13 cellular contexts compared by ENCODE assay signal in genomic region chr3:114436182-114436581, GRCh38.
"Had no signal": no experiment of that assay in that cellular context is flagged by ENCODE, and none has a peak within 500 bp of the region (broad histone marks: within the 10 kb centered on the region; RNA-seq: fewer than 3 reads in every experiment).

No MANE protein-coding gene starts in this region.

- DNase-seq: activated CD4-positive, CD25-positive, alpha-beta regulatory T cell treated with anti-CD3 and anti-CD28 coated beads, Interleukin-2, amount 50 U/mL, for 72 hours; activated naive CD4-positive, alpha-beta T cell treated with Interleukin-2 at 50 U/mL for 16 hours; anterior cingulate cortex; erythroblast; left colon; lower lobe of right lung; right lobe of liver; stimulated activated CD4-positive, alpha-beta T cell treated with anti-CD3 and anti-CD28 coated beads, Interleukin-1b, Interleukin-23, amount 100 ng/mL, for 48 hours; thyroid gland had no signal

- H3K4me3 Mint-ChIP-seq: neural progenitor cell; stimulated activated effector memory CD8-positive, alpha-beta T cell treated with anti-CD3 and anti-CD28 coated beads, Interleukin-12 subunit alpha, Interleukin-12 subunit beta, amount 100 ng/mL, for 72 hours; T-helper 2 cell treated with Interferon-gamma antibody and Interleukin-4, amounts not matched to agents 5 μg/mL and 100 μg/mL, for 36 hours had no signal

- H3K4me2 ChIP-seq: neural progenitor cell had no signal

- H3K4me3 ChIP-seq: gastroesophageal sphincter, lower lobe of right lung, neural progenitor cell, right lobe of liver, thyroid gland had no signal

- H3K9me3 Mint-ChIP-seq: neural progenitor cell; stimulated activated effector memory CD8-positive, alpha-beta T cell treated with anti-CD3 and anti-CD28 coated beads, Interleukin-12 subunit alpha, Interleukin-12 subunit beta, amount 100 ng/mL, for 72 hours; T-helper 2 cell treated with Interferon-gamma antibody and Interleukin-4, amounts not matched to agents 5 μg/mL and 100 μg/mL, for 36 hours had no signal

- H3K27ac ChIP-seq: gastroesophageal sphincter, lower lobe of right lung, neural progenitor cell, right lobe of liver, thyroid gland had no signal

- H3K27me3 ChIP-seq: gastroesophageal sphincter, neural progenitor cell, right lobe of liver, thyroid gland had no signal

- H2AFZ ChIP-seq: neural progenitor cell had no signal

- H3K4me1 ChIP-seq: lower lobe of right lung, right lobe of liver had no signal

- H3K36me3 ChIP-seq: gastroesophageal sphincter, lower lobe of right lung, neural progenitor cell, right lobe of liver, thyroid gland had no signal

- H3K9me3 ChIP-seq: gastroesophageal sphincter, lower lobe of right lung, right lobe of liver, thyroid gland had no signal

- H3K27ac Mint-ChIP-seq: neural progenitor cell; stimulated activated effector memory CD8-positive, alpha-beta T cell treated with anti-CD3 and anti-CD28 coated beads, Interleukin-12 subunit alpha, Interleukin-12 subunit beta, amount 100 ng/mL, for 72 hours; T-helper 2 cell treated with Interferon-gamma antibody and Interleukin-4, amounts not matched to agents 5 μg/mL and 100 μg/mL, for 36 hours had no signal

- H3K4me1 Mint-ChIP-seq: stimulated activated effector memory CD8-positive, alpha-beta T cell treated with anti-CD3 and anti-CD28 coated beads, Interleukin-12 subunit alpha, Interleukin-12 subunit beta, amount 100 ng/mL, for 72 hours had no signal

- H3K36me3 Mint-ChIP-seq: neural progenitor cell; stimulated activated effector memory CD8-positive, alpha-beta T cell treated with anti-CD3 and anti-CD28 coated beads, Interleukin-12 subunit alpha, Interleukin-12 subunit beta, amount 100 ng/mL, for 72 hours had no signal

- ATAC-seq: gastroesophageal sphincter; left colon; lower lobe of right lung; right lobe of liver; stimulated activated effector memory CD8-positive, alpha-beta T cell treated with anti-CD3 and anti-CD28 coated beads, Interleukin-12 subunit alpha, Interleukin-12 subunit beta, amount 100 ng/mL, for 72 hours had no signal
